ENCODE assay signal across 10 cellular contexts in the genomic region with DNA sequence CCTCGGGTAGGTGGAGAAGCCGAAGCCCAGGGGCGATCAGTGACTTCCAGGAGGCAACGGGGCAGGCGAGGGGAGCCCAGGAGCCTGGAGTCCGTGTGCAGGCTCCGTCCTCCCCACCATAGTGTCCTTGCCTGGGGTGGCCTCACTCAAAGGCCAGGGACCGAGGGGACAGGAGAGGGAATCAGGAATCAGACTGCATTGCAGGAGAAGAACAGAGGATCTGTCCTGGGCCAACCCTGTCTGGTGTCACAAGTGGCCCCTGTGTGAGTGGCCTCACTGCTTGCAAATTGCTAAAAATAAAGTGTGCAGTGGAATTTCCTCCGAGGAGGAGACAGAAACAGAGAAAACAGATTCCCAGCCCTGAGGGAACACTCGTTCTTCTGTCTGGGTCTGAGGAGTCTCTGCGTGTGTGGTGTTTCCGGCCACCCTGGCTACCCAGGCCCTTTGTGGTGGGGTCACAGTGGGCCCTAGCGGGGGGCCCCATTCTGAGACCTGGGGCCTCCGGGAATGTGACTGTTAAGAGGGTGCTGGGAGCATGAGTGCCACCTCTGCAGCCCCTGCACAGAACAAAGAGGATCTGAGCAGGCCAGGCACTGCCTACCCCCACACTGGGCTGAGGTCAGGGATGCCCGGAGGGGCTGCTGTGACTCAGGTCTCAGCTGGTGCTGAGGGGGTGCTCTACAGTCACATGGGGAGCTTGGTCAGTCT. TPM values are rescaled to one million over a fixed set of nuclear protein-coding genes. Genes with fewer than 3 reads are reported as not detected.
DNase-seq lines count a peak whose midpoint lies in the region; ATAC-seq and TF ChIP-seq lines count a peak whose summit lies in the region.
"Had no signal": no experiment of that assay in that cellular context is flagged by ENCODE, and none has a peak within 500 bp of the region (broad histone marks: within the 10 kb centered on the region; RNA-seq: fewer than 3 reads in every experiment).

No MANE protein-coding gene starts in this region.

- TF ChIP-seq CTCF in mesothelial cell of epicardium (IDR thresholded peaks at IDR 0.05; ENCODE audit: unreplicated experiment): no peak
- no peak for TF ChIP-seq CTCF in upper lobe of right lung (IDR thresholded peaks at IDR 0.05)

- no peaks in the 10 kb centered on the region for H3K27me3 ChIP-seq in upper lobe of right lung
- H3K27me3 ChIP-seq: BLaER1 treated with 17β-estradiol and CSF1 and Interleukin-3, amounts not matched to agents 10 nM and 100 nM; foreskin keratinocyte had no signal

- DNase-seq in activated naive CD4-positive, alpha-beta T cell treated with Interleukin-2 at 50 U/mL for 16 hours: peak; percentile 3
- no peak for DNase-seq in activated naive CD4-positive, alpha-beta T cell (lab: John Stamatoyannopoulos, UW)
- no peak for DNase-seq in central memory CD8-positive, alpha-beta T cell (ENCODE audit: low spot score in 2 of 2)
- DNase-seq in mesothelial cell of epicardium (ENCODE audit: low spot score in 2 of 2, unreplicated experiment in 2 of 2) (no peak), upper lobe of right lung (no peak), NCI-H2081 (lab: John Stamatoyannopoulos, UW) (no peak), 8988T (no peak)
- DNase-seq: foreskin keratinocyte had no signal

- intact Hi-C loops in upper lobe of right lung (cut with DNase I): no loop called here

- peak overlapping the region; percentile 93 for H3K4me3 Mint-ChIP-seq in central memory CD8-positive, alpha-beta T cell
- H3K4me3 Mint-ChIP-seq in mesothelial cell of epicardium: no peak overlapping the region

- no peaks in the 10 kb centered on the region for H3K36me3 ChIP-seq in upper lobe of right lung

- peak overlapping the region; percentile 78 for H3K27ac ChIP-seq in upper lobe of right lung
- H3K27ac ChIP-seq: foreskin keratinocyte had no signal

- H3K9me3 ChIP-seq in upper lobe of right lung: no peaks in the 10 kb centered on the region

- peaks cover 85% of the 10 kb centered on the region for H3K4me1 Mint-ChIP-seq in central memory CD8-positive, alpha-beta T cell
- H3K4me1 Mint-ChIP-seq in mesothelial cell of epicardium: peaks cover 28% of the 10 kb centered on the region

- no peaks in the 10 kb centered on the region for H3K9me3 Mint-ChIP-seq in central memory CD8-positive, alpha-beta T cell
- H3K9me3 Mint-ChIP-seq in mesothelial cell of epicardium: peaks cover 3% of the 10 kb centered on the region

- peaks cover 45% of the 10 kb centered on the region for H3K36me3 Mint-ChIP-seq in central memory CD8-positive, alpha-beta T cell (ENCODE audit: insufficient read depth)
- H3K36me3 Mint-ChIP-seq in mesothelial cell of epicardium: peaks cover 6% of the 10 kb centered on the region

- ATAC-seq in central memory CD8-positive, alpha-beta T cell (replicated peaks; ENCODE audit: extremely low read depth, poor library complexity, severe bottlenecking): no peak
- ATAC-seq in upper lobe of right lung (peak; percentile 25), HG03135 (IDR thresholded peaks at IDR 0.05; ENCODE audit: unreplicated experiment) (no peak)
- ATAC-seq: foreskin keratinocyte had no signal

- peaks cover 30% of the 10 kb centered on the region for H3K4me1 ChIP-seq in upper lobe of right lung
- H3K4me1 ChIP-seq: foreskin keratinocyte had no signal

- no peak overlapping the region for H3K4me3 ChIP-seq in upper lobe of right lung
- H3K4me3 ChIP-seq: BLaER1 treated with 17β-estradiol and CSF1 and Interleukin-3, amounts not matched to agents 10 nM and 100 nM had no signal

- peak overlapping the region; percentile 97 for H3K27ac Mint-ChIP-seq in central memory CD8-positive, alpha-beta T cell (ENCODE audit: low read depth)
- H3K27ac Mint-ChIP-seq in mesothelial cell of epicardium: peak overlapping the region; percentile 73

- H3K27me3 Mint-ChIP-seq in central memory CD8-positive, alpha-beta T cell: no peaks in the 10 kb centered on the region
- H3K27me3 Mint-ChIP-seq in mesothelial cell of epicardium (ENCODE audit: low read depth): no peaks in the 10 kb centered on the region

RNA-seq across cellular contexts. Expression of a gene that starts 7.5 kb away (rescaled TPM):
- total RNA-seq in mesothelial cell of epicardium: 7.7 to 8.2 TPM (median 8.0 TPM) in 3 replicates
- 6.0 TPM for total RNA-seq in upper lobe of right lung

RNA-seq across cellular contexts. Expression of a gene that starts 42.1 kb away (rescaled TPM):
- total RNA-seq in mesothelial cell of epicardium: 36.0 to 44.5 TPM (median 41.6 TPM) in 3 replicates
- total RNA-seq in upper lobe of right lung: 19.0 TPM
